In genomic region chr7:116776610-116777289, GRCh38 we compare ENCODE assay signal across 10 cellular contexts.
A peak's percentile ranks its signal among the peaks of the same experiment; 100 is the strongest.
DNase-seq lines count a peak whose midpoint lies in the region; ATAC-seq and TF ChIP-seq lines count a peak whose summit lies in the region.
"Had no signal": no experiment of that assay in that cellular context is flagged by ENCODE, and none has a peak within 500 bp of the region (broad histone marks: within the 10 kb centered on the region; RNA-seq: fewer than 3 reads in every experiment).

No MANE protein-coding gene starts in this region.

- H3K4me3 ChIP-seq in esophagus squamous epithelium (no peak overlapping the region), suprapubic skin (no peak overlapping the region), right atrium auricular region (no peak overlapping the region)

- no peak for TF ChIP-seq EP300 in suprapubic skin (IDR thresholded peaks at IDR 0.05)

- peaks cover 23% of the 10 kb centered on the region for H3K27me3 Mint-ChIP-seq in activated T-cell treated with anti-CD3 and anti-CD28 coated beads, Interleukin-2, amount 50 U/mL, for 72 hours (ENCODE audit: low read depth)
- H3K27me3 Mint-ChIP-seq in activated T-cell treated with anti-CD3 and anti-CD28 coated beads, Interleukin-2, amount 50 U/mL, for 24 hours = peaks cover 30% of the 10 kb centered on the region

- 21 to 34% methylated on average over 3 of the region's 3 CpGs for WGBS in esophagus squamous epithelium, 2 donors
- WGBS in suprapubic skin = 45% methylated on average over 3 of the region's 3 CpGs

- DNase-seq in activated T-cell treated with anti-CD3 and anti-CD28 coated beads, Interleukin-2, amount 50 U/mL, for 72 hours = no peak
- no peak for DNase-seq in activated T-cell treated with anti-CD3 and anti-CD28 coated beads, Interleukin-2, amount 50 U/mL, for 24 hours
- DNase-seq in HK-2 (ENCODE audit: unreplicated experiment) (peak; percentile 61), esophagus squamous epithelium (lab: John Stamatoyannopoulos, UW) (no peak), suprapubic skin (ENCODE audit: low spot score in 2 of 2) (no peak), right atrium auricular region (ENCODE audit: low spot score) (no peak), NCI-H2107 (lab: John Stamatoyannopoulos, UW) (no peak)
- DNase-seq in activated CD4-positive, alpha-beta T cell treated with anti-CD3 and anti-CD28 coated beads, Interleukin-2, amount 50 U/mL, for 48 hours = no peak
- DNase-seq: NCI-H1694 had no signal

- TF ChIP-seq POLR2A in esophagus squamous epithelium (IDR thresholded peaks at IDR 0.05) (no peak), suprapubic skin (IDR thresholded peaks at IDR 0.05) (no peak)

- H3K27me3 ChIP-seq in esophagus squamous epithelium = no peaks in the 10 kb centered on the region
- no peaks in the 10 kb centered on the region for H3K27me3 ChIP-seq in suprapubic skin
- H3K27me3 ChIP-seq in right atrium auricular region = no peaks in the 10 kb centered on the region

- no peak for TF ChIP-seq CTCF in esophagus squamous epithelium (IDR thresholded peaks at IDR 0.05)
- TF ChIP-seq CTCF in suprapubic skin (IDR thresholded peaks at IDR 0.05) = no peak
- no peak for TF ChIP-seq CTCF in right atrium auricular region (IDR thresholded peaks at IDR 0.05)

- no peaks in the 10 kb centered on the region for H3K9me3 Mint-ChIP-seq in activated T-cell treated with anti-CD3 and anti-CD28 coated beads, Interleukin-2, amount 50 U/mL, for 72 hours
- H3K9me3 Mint-ChIP-seq in activated T-cell treated with anti-CD3 and anti-CD28 coated beads, Interleukin-2, amount 50 U/mL, for 24 hours = no peaks in the 10 kb centered on the region

- H3K27ac ChIP-seq in esophagus squamous epithelium (peak overlapping the region in 3 of 4 donors; percentile 6 to 31 (median 21)), suprapubic skin (peak overlapping the region; percentile 7), right atrium auricular region (no peak overlapping the region)
- H3K27ac ChIP-seq: C4-2B had no signal

- peak; percentile 32 to 54 for ATAC-seq in activated T-cell treated with anti-CD3 and anti-CD28 coated beads, Interleukin-2, amount 50 U/mL, for 72 hours (replicated peaks in 1 of 2)

- H3K4me1 ChIP-seq in esophagus squamous epithelium (peaks cover 0 to 38% (median 21%) of the 10 kb centered on the region in 3 donors), suprapubic skin (peaks cover 28% of the 10 kb centered on the region), right atrium auricular region (peaks cover 0 to 9% of the 10 kb centered on the region in 2 donors)

- no peaks in the 10 kb centered on the region for H3K9me3 ChIP-seq in esophagus squamous epithelium
- H3K9me3 ChIP-seq in suprapubic skin = no peaks in the 10 kb centered on the region
- no peaks in the 10 kb centered on the region for H3K9me3 ChIP-seq in right atrium auricular region

- H3K36me3 ChIP-seq in esophagus squamous epithelium = no peaks in the 10 kb centered on the region
- H3K36me3 ChIP-seq in suprapubic skin = peaks cover 3% of the 10 kb centered on the region
- H3K36me3 ChIP-seq in right atrium auricular region = no peaks in the 10 kb centered on the region

- H3K27ac Mint-ChIP-seq in activated T-cell treated with anti-CD3 and anti-CD28 coated beads, Interleukin-2, amount 50 U/mL, for 72 hours = no peak overlapping the region
- no peak overlapping the region for H3K27ac Mint-ChIP-seq in activated T-cell treated with anti-CD3 and anti-CD28 coated beads, Interleukin-2, amount 50 U/mL, for 24 hours

- intact Hi-C loops in esophagus squamous epithelium (cut with DNase I) = no loop called here

- H3K4me1 Mint-ChIP-seq in activated T-cell treated with anti-CD3 and anti-CD28 coated beads, Interleukin-2, amount 50 U/mL, for 72 hours (ENCODE audit: low read depth) = peaks cover 6% of the 10 kb centered on the region
- H3K4me1 Mint-ChIP-seq in activated T-cell treated with anti-CD3 and anti-CD28 coated beads, Interleukin-2, amount 50 U/mL, for 24 hours (ENCODE audit: low read depth) = peaks cover 11% of the 10 kb centered on the region

- no peaks in the 10 kb centered on the region for H3K36me3 Mint-ChIP-seq in activated T-cell treated with anti-CD3 and anti-CD28 coated beads, Interleukin-2, amount 50 U/mL, for 72 hours (ENCODE audit: insufficient read depth in 2 of 2)
- no peaks in the 10 kb centered on the region for H3K36me3 Mint-ChIP-seq in activated T-cell treated with anti-CD3 and anti-CD28 coated beads, Interleukin-2, amount 50 U/mL, for 24 hours (ENCODE audit: low read depth)

- H3K4me3 Mint-ChIP-seq in activated T-cell treated with anti-CD3 and anti-CD28 coated beads, Interleukin-2, amount 50 U/mL, for 72 hours = no peak overlapping the region
- no peak overlapping the region for H3K4me3 Mint-ChIP-seq in activated T-cell treated with anti-CD3 and anti-CD28 coated beads, Interleukin-2, amount 50 U/mL, for 24 hours

Comparison
In these comparisons a context has a peak if more than half of its experiments do, and no peak if none do; other contexts are left out.
1. H3K27ac ChIP-seq: peak in esophagus squamous epithelium (3 of 4) and suprapubic skin (single experiment); none in right atrium auricular region (0 of 2).